In the genomic region with DNA sequence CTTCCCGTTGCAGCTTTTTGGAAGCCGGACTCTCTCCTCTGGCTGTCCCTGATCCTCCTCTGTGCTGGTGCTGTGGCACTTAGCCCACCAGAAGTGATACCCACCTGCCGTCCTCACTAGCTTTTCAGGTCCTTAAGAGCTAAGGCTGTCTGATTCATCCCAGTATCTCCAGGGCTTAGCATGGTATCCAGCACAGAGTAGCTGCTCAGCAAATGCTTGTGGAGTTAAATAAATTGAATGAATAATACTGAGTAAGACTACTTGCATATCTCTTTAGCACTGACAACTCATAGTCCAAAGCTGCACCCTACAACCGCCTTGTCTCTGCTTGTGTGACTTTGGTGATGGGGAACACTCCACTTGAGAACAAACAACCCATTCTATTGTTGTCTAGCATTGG, we compare ENCODE assay signal across 17 cellular contexts. TPM values are rescaled to one million over a fixed set of nuclear protein-coding genes. Genes with fewer than 3 reads are reported as not detected.
DNase-seq lines count a peak whose midpoint lies in the region; ATAC-seq, FAIRE-seq and TF ChIP-seq lines count a peak whose summit lies in the region.
"Had no signal": no experiment of that assay in that cellular context is flagged by ENCODE, and none has a peak within 500 bp of the region (broad histone marks: within the 10 kb centered on the region; RNA-seq: fewer than 3 reads in every experiment).

No MANE protein-coding gene starts in this region.

- H3K4me2 ChIP-seq in osteoblast (ENCODE audit: insufficient read depth, low read length): no peak overlapping the region

- no peak overlapping the region for H3K27ac Mint-ChIP-seq in nephron progenitor cell
- H3K27ac Mint-ChIP-seq: naive thymus-derived CD8-positive, alpha-beta T cell had no signal

- ATAC-seq in GM21825 (IDR thresholded peaks at IDR 0.05; ENCODE audit: unreplicated experiment): no peak
- no peak for ATAC-seq in HG03442 (IDR thresholded peaks at IDR 0.05; ENCODE audit: unreplicated experiment)
- ATAC-seq: naive thymus-derived CD8-positive, alpha-beta T cell had no signal

- H3K4me3 Mint-ChIP-seq in nephron progenitor cell: no peak overlapping the region
- H3K4me3 Mint-ChIP-seq: central memory CD8-positive, alpha-beta T cell; naive thymus-derived CD8-positive, alpha-beta T cell had no signal

- FAIRE-seq in bronchial epithelial cell (lab: Jason Lieb, UNC): no peak
- FAIRE-seq: G401.6, kidney, small intestine, TTC549 had no signal

- H3K36me3 Mint-ChIP-seq in nephron progenitor cell (ENCODE audit: low read depth): no peaks in the 10 kb centered on the region
- H3K36me3 Mint-ChIP-seq: activated naive CD4-positive, alpha-beta T cell treated with anti-CD3 and anti-CD28 coated beads, Interleukin-2, amount 50 U/mL, for 72 hours; naive thymus-derived CD8-positive, alpha-beta T cell had no signal

- H3K4me3 ChIP-seq in bronchial epithelial cell (ENCODE audit: low read depth, low read length) (no peak overlapping the region), osteoblast (ENCODE audit: insufficient read depth, low read length) (no peak overlapping the region)

- no peak overlapping the region for H2AFZ ChIP-seq in osteoblast (ENCODE audit: low read length)

- H3K79me2 ChIP-seq in osteoblast (ENCODE audit: insufficient read depth, low read length): no peaks in the 10 kb centered on the region

- H3K27me3 ChIP-seq in bronchial epithelial cell (ENCODE audit: control insufficient read depth, insufficient read depth, low read length) (no peaks in the 10 kb centered on the region), osteoblast (ENCODE audit: insufficient read depth, low read length) (peaks cover 23% of the 10 kb centered on the region)

- H3K36me3 ChIP-seq in bronchial epithelial cell (ENCODE audit: control insufficient read depth, insufficient read depth, low read length): no peaks in the 10 kb centered on the region
- no peaks in the 10 kb centered on the region for H3K36me3 ChIP-seq in osteoblast (ENCODE audit: insufficient read depth, low read length)

- DNase-seq in ELR (ENCODE audit: low read depth) (peak; percentile 54), RKO (ENCODE audit: low spot score) (peak; percentile 16), bronchial epithelial cell (ENCODE audit: low read depth) (peak; percentile 62), osteoblast (ENCODE audit: insufficient read length, low spot score, missing footprints) (peak; percentile 52), nephron progenitor cell (no peak), DMS153 treated with DMSO at 0.1 percent for 48 hours (lab: John Stamatoyannopoulos, UW; ENCODE audit: unreplicated experiment) (no peak)
- DNase-seq: activated CD4-positive, alpha-beta T cell treated with anti-CD3 and anti-CD28 coated beads, Interleukin-2, amount 50 U/mL, for 1 hour; kidney; naive thymus-derived CD8-positive, alpha-beta T cell; small intestine; stimulated activated CD4-positive, alpha-beta T cell treated with anti-CD3 and anti-CD28 coated beads, Interleukin-4, amount 100 ng/mL, for 24 hours had no signal

- no peaks in the 10 kb centered on the region for H3K4me1 Mint-ChIP-seq in nephron progenitor cell

- H3K27ac ChIP-seq in osteoblast (ENCODE audit: low read depth, low read length): no peak overlapping the region

- no peaks in the 10 kb centered on the region for H3K9me3 ChIP-seq in osteoblast (ENCODE audit: low read depth, low read length)

- TF ChIP-seq CTCF in bronchial epithelial cell (IDR thresholded peaks at IDR 0.05; ENCODE audit: insufficient read depth, low read length, severe bottlenecking) (no peak), osteoblast (IDR thresholded peaks at IDR 0.05; ENCODE audit: extremely low read depth, low read depth, low read length) (no peak), nephron progenitor cell (IDR thresholded peaks at IDR 0.05) (no peak)

- no peaks in the 10 kb centered on the region for H4K20me1 ChIP-seq in osteoblast (ENCODE audit: insufficient read depth, low read length)

- peaks cover 35% of the 10 kb centered on the region for H3K27me3 Mint-ChIP-seq in nephron progenitor cell (ENCODE audit: low read depth, poor library complexity)

- H3K9me3 Mint-ChIP-seq in nephron progenitor cell: no peaks in the 10 kb centered on the region
- H3K9me3 Mint-ChIP-seq: activated naive CD4-positive, alpha-beta T cell treated with anti-CD3 and anti-CD28 coated beads, Interleukin-2, amount 50 U/mL, for 72 hours; central memory CD8-positive, alpha-beta T cell; naive thymus-derived CD8-positive, alpha-beta T cell had no signal

- peaks cover 26% of the 10 kb centered on the region for H3K4me1 ChIP-seq in osteoblast (ENCODE audit: insufficient read depth, low read length)

RNA-seq across cellular contexts. Expression of gene XPA, which starts 7.7 kb away (rescaled TPM):
- total RNA-seq in bronchial epithelial cell: 4.2 and 7.8 TPM in 2 replicates
- total RNA-seq in osteoblast: 8.7 and 10.3 TPM in 2 replicates

Comparison
In these comparisons a context has a peak if more than half of its experiments do, and no peak if none do; other contexts are left out.
1. DNase-seq: peak in ELR (single experiment), RKO (single experiment), bronchial epithelial cell (single experiment) and osteoblast (single experiment); none in nephron progenitor cell (single experiment) and DMS153 treated with DMSO at 0.1 percent for 48 hours (single experiment).